In genomic region chr4:145481164-145481941, GRCh38 we compare ENCODE assay signal across 8 cellular contexts. TPM values are rescaled to one million over a fixed set of nuclear protein-coding genes. Genes with fewer than 3 reads are reported as not detected.
DNase-seq lines count a peak whose midpoint lies in the region; ATAC-seq, FAIRE-seq and TF ChIP-seq lines count a peak whose summit lies in the region.

TSS of gene SMAD1 (plus strand) at chr4:145481853. CDS start at chr4:145514614, 32,761 bp downstream.

- WGBS in adrenal gland, 4 donors, result 0 to 1% (median 1%) methylated on average over 36 to 65 of the region's 65 CpGs

- H3K4me1 ChIP-seq in Peyer's patch (peaks cover 0 to 29% (median 0%) of the 10 kb centered on the region in 4 donors), adrenal gland (replicated peaks in 1 of 2) (peaks cover 0 to 18% of the 10 kb centered on the region in 2 donors)

- H3K36me3 ChIP-seq in Peyer's patch, result no peaks in the 10 kb centered on the region
- no peaks in the 10 kb centered on the region for H3K36me3 ChIP-seq in adrenal gland (replicated peaks in 1 of 2)

- TF ChIP-seq POLR2A in Peyer's patch (IDR thresholded peaks at IDR 0.05) (peak; percentile 65 to 76), adrenal gland (IDR thresholded peaks at IDR 0.05) (peak; percentile 76 to 89)

- TF ChIP-seq CTCF in Peyer's patch (IDR thresholded peaks at IDR 0.05) (no peak), adrenal gland (IDR thresholded peaks at IDR 0.05) (peak in 1 of 6 experiments; percentile 2), osteocyte (IDR thresholded peaks at IDR 0.05) (no peak)

- H3K36me3 Mint-ChIP-seq in osteocyte (ENCODE audit: unreplicated experiment), result no peaks in the 10 kb centered on the region

- peak; percentile 41 for ATAC-seq in GM21360 (IDR thresholded peaks at IDR 0.05; ENCODE audit: unreplicated experiment)

- no peaks in the 10 kb centered on the region for H3K9me3 ChIP-seq in Peyer's patch
- H3K9me3 ChIP-seq in adrenal gland (replicated peaks in 1 of 3), result no peaks in the 10 kb centered on the region

- peak within 1 kb of the TSS; percentile 76 to 97 (median 94) for H3K27ac ChIP-seq in Peyer's patch
- peak within 1 kb of the TSS; percentile 56 to 99 (median 90) for H3K27ac ChIP-seq in adrenal gland

- no peaks in the 10 kb centered on the region for H3K9me3 Mint-ChIP-seq in osteocyte (ENCODE audit: unreplicated experiment)

- H3K4me3 ChIP-seq in Peyer's patch (peak within 1 kb of the TSS; percentile 66 to 86 (median 74)), adrenal gland (peak within 1 kb of the TSS; percentile 69 to 89 (median 84))

- no peak for FAIRE-seq in urothelium cell line (lab: Jason Lieb, UNC)

- intact Hi-C loops in adrenal gland (cut with DNase I) (no loop called here), cardiac septum (cut with DNase I) (loop anchor here (5.0 to 10.0 kb wide), 5 partner anchors 76 to 304 kb away; partner anchors contain the start of gene MMAA)

- H3K4me3 Mint-ChIP-seq in osteocyte (ENCODE audit: unreplicated experiment), result peak within 1 kb of the TSS; percentile 80

- H3K27ac Mint-ChIP-seq in osteocyte (ENCODE audit: unreplicated experiment), result peak within 1 kb of the TSS; percentile 82

- DNase-seq in D341Med (ENCODE audit: low spot score) (peak; percentile 90), HT-29 (ENCODE audit: low spot score) (peak; percentile 79), Peyer's patch (peak; percentile 24 to 92 (median 82)), adrenal gland (peak; percentile 83 to 93 (median 90)), cardiac septum (ENCODE audit: low spot score) (peak; percentile 91), osteocyte (ENCODE audit: extremely low spot score, unreplicated experiment) (peak; percentile 94), urothelium cell line (ENCODE audit: low spot score) (peak; percentile 76)

- no peaks in the 10 kb centered on the region for H3K27me3 Mint-ChIP-seq in osteocyte (ENCODE audit: unreplicated experiment)

- peaks cover 7% of the 10 kb centered on the region for H3K4me1 Mint-ChIP-seq in osteocyte (ENCODE audit: unreplicated experiment)

- H3K27me3 ChIP-seq in Peyer's patch (no peaks in the 10 kb centered on the region), adrenal gland (no peaks in the 10 kb centered on the region)

RNA-seq across cellular contexts. Expression of gene SMAD1, which starts in this region (rescaled TPM):
- 6.9 and 7.7 TPM in 2 replicates for total RNA-seq in HT-29 (2014; rRNA removed; shearing (Covaris generic))
- 10 to 100 TPM; 29.7 to 49.0 (median 43.4) TPM for total RNA-seq in Peyer's patch
- total RNA-seq in adrenal gland, result 10 to 100 TPM; 11.8 to 23.8 (median 16.8) TPM
- 10 to 100 TPM in 1 of 3 donors, 1 to 10 TPM in 2; 1.4 to 10.8 (median 3.9) TPM for polyA plus RNA-seq in adrenal gland
- 10.8 TPM for total RNA-seq in cardiac septum
- total RNA-seq in osteocyte, result 18.1 and 18.6 TPM in 2 replicates

Comparison
In these comparisons a context has a peak if more than half of its experiments do, and no peak if none do; other contexts are left out.
1. Peak in every context shown above with its lines: DNase-seq, ATAC-seq, H3K4me3 ChIP-seq and H3K27ac ChIP-seq.